Comparison of ENCODE assay signal across 1 cellular context in the genomic region with DNA sequence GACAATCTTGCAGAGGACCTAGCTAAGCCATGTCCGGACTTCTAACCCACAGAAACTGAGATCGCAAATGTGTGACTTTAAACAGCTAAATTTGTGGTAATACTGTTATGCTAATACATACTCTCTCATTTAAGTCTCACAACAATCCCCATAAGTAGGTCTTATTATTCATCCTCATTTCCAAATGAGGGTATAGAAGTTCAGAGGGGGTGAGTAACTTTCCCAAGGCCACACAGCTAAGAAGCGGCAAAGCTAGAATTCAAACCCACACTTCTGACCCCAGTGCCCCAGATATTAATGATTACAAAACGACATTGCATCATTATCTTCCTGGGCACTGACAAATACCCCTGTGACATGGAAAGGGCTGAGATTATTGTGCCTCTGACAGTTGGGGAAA.
TF ChIP-seq lines count a peak whose summit lies in the region.

No MANE protein-coding gene starts in this region.

TF ChIP-seq in HepG2, 621 proteins besides CTCF, POLR2A, EP300 and RAD21 (continued from another document and continues in another):
- TF ChIP-seq, protein P1, sequence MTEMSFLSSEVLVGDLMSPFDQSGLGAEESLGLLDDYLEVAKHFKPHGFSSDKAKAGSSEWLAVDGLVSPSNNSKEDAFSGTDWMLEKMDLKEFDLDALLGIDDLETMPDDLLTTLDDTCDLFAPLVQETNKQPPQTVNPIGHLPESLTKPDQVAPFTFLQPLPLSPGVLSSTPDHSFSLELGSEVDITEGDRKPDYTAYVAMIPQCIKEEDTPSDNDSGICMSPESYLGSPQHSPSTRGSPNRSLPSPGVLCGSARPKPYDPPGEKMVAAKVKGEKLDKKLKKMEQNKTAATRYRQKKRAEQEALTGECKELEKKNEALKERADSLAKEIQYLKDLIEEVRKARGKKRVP (CRISPR knock-in tag; IDR thresholded peaks at IDR 0.05) = peak; percentile 46 to 65; a peak in 1 of 4 replicates
- 0 out of 2 replicates have a peak, but pooled peaks have one; percentile 8 for TF ChIP-seq RARA (CRISPR knock-in tag; IDR thresholded peaks at IDR 0.05)
- no peak for TF ChIP-seq KDM5B (CRISPR knock-in tag; IDR thresholded peaks at IDR 0.05; ENCODE audit: borderline replicate concordance)
- TF ChIP-seq FIP1L1 (IDR thresholded peaks at IDR 0.05; ENCODE audit: borderline replicate concordance, insufficient read depth, low read depth, low read length) = no peak
- TF ChIP-seq, protein P2, sequence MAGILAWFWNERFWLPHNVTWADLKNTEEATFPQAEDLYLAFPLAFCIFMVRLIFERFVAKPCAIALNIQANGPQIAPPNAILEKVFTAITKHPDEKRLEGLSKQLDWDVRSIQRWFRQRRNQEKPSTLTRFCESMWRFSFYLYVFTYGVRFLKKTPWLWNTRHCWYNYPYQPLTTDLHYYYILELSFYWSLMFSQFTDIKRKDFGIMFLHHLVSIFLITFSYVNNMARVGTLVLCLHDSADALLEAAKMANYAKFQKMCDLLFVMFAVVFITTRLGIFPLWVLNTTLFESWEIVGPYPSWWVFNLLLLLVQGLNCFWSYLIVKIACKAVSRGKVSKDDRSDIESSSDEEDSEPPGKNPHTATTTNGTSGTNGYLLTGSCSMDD (CRISPR knock-in tag; IDR thresholded peaks at IDR 0.05) = no peak
- TF ChIP-seq ZMYM4 (CRISPR knock-in tag; IDR thresholded peaks at IDR 0.05) = no peak
- peak; percentile 86 for TF ChIP-seq ZMYM3 (CRISPR knock-in tag; IDR thresholded peaks at IDR 0.05)
- TF ChIP-seq CEBPB (IDR thresholded peaks at IDR 0.05; ENCODE audit: borderline replicate concordance, low read depth, low read length) = peak; percentile 83
- peak; percentile 35 for TF ChIP-seq ZFP36 (IDR thresholded peaks at IDR 0.05; ENCODE audit: borderline replicate concordance, low read depth, low read length, partially characterized antibody)
- no peak for TF ChIP-seq ZNF460 (CRISPR knock-in tag; IDR thresholded peaks at IDR 0.05; ENCODE audit: borderline replicate concordance)
- no peak for TF ChIP-seq ZNF292 (CRISPR knock-in tag; IDR thresholded peaks at IDR 0.05; ENCODE audit: borderline replicate concordance, low read depth)
- TF ChIP-seq, protein P3, sequence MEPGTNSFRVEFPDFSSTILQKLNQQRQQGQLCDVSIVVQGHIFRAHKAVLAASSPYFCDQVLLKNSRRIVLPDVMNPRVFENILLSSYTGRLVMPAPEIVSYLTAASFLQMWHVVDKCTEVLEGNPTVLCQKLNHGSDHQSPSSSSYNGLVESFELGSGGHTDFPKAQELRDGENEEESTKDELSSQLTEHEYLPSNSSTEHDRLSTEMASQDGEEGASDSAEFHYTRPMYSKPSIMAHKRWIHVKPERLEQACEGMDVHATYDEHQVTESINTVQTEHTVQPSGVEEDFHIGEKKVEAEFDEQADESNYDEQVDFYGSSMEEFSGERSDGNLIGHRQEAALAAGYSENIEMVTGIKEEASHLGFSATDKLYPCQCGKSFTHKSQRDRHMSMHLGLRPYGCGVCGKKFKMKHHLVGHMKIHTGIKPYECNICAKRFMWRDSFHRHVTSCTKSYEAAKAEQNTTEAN (CRISPR knock-in tag; conservative IDR thresholded peaks at IDR 0.05) = no peak
- TF ChIP-seq NR2C2 (CRISPR knock-in tag; IDR thresholded peaks at IDR 0.05; ENCODE audit: borderline replicate concordance) = peak; percentile 16; the same call in 1 of the 2 replicates
- TF ChIP-seq FOXA1 (IDR thresholded peaks at IDR 0.05) = no peak
- TF ChIP-seq FOXA1 (CRISPR knock-in tag; IDR thresholded peaks at IDR 0.05) = no peak
- TF ChIP-seq, protein P4, sequence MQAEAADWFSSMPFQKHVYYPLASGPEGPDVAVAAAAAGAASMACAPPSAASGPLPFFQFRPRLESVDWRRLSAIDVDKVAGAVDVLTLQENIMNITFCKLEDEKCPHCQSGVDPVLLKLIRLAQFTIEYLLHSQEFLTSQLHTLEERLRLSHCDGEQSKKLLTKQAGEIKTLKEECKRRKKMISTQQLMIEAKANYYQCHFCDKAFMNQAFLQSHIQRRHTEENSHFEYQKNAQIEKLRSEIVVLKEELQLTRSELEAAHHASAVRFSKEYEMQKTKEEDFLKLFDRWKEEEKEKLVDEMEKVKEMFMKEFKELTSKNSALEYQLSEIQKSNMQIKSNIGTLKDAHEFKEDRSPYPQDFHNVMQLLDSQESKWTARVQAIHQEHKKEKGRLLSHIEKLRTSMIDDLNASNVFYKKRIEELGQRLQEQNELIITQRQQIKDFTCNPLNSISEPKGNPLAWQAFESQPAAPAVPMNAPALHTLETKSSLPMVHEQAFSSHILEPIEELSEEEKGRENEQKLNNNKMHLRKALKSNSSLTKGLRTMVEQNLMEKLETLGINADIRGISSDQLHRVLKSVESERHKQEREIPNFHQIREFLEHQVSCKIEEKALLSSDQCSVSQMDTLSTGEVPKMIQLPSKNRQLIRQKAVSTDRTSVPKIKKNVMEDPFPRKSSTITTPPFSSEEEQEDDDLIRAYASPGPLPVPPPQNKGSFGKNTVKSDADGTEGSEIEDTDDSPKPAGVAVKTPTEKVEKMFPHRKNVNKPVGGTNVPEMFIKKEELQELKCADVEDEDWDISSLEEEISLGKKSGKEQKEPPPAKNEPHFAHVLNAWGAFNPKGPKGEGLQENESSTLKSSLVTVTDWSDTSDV (CRISPR knock-in tag; IDR thresholded peaks at IDR 0.05) = no peak
- TF ChIP-seq SIX4 (CRISPR knock-in tag; IDR thresholded peaks at IDR 0.05) = no peak
- TF ChIP-seq ZNF768 (CRISPR knock-in tag; IDR thresholded peaks at IDR 0.05) = peak; percentile 89; the same call in 1 of the 2 replicates
- TF ChIP-seq, protein P5, sequence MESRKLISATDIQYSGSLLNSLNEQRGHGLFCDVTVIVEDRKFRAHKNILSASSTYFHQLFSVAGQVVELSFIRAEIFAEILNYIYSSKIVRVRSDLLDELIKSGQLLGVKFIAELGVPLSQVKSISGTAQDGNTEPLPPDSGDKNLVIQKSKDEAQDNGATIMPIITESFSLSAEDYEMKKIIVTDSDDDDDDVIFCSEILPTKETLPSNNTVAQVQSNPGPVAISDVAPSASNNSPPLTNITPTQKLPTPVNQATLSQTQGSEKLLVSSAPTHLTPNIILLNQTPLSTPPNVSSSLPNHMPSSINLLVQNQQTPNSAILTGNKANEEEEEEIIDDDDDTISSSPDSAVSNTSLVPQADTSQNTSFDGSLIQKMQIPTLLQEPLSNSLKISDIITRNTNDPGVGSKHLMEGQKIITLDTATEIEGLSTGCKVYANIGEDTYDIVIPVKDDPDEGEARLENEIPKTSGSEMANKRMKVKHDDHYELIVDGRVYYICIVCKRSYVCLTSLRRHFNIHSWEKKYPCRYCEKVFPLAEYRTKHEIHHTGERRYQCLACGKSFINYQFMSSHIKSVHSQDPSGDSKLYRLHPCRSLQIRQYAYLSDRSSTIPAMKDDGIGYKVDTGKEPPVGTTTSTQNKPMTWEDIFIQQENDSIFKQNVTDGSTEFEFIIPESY (CRISPR knock-in tag; IDR thresholded peaks at IDR 0.05) = no peak
- TF ChIP-seq CAMTA2 (CRISPR knock-in tag; IDR thresholded peaks at IDR 0.05; ENCODE audit: borderline replicate concordance) = no peak
- TF ChIP-seq, protein P6, sequence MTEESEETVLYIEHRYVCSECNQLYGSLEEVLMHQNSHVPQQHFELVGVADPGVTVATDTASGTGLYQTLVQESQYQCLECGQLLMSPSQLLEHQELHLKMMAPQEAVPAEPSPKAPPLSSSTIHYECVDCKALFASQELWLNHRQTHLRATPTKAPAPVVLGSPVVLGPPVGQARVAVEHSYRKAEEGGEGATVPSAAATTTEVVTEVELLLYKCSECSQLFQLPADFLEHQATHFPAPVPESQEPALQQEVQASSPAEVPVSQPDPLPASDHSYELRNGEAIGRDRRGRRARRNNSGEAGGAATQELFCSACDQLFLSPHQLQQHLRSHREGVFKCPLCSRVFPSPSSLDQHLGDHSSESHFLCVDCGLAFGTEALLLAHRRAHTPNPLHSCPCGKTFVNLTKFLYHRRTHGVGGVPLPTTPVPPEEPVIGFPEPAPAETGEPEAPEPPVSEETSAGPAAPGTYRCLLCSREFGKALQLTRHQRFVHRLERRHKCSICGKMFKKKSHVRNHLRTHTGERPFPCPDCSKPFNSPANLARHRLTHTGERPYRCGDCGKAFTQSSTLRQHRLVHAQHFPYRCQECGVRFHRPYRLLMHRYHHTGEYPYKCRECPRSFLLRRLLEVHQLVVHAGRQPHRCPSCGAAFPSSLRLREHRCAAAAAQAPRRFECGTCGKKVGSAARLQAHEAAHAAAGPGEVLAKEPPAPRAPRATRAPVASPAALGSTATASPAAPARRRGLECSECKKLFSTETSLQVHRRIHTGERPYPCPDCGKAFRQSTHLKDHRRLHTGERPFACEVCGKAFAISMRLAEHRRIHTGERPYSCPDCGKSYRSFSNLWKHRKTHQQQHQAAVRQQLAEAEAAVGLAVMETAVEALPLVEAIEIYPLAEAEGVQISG (CRISPR knock-in tag; IDR thresholded peaks at IDR 0.05) = no peak
- TF ChIP-seq, protein P7, sequence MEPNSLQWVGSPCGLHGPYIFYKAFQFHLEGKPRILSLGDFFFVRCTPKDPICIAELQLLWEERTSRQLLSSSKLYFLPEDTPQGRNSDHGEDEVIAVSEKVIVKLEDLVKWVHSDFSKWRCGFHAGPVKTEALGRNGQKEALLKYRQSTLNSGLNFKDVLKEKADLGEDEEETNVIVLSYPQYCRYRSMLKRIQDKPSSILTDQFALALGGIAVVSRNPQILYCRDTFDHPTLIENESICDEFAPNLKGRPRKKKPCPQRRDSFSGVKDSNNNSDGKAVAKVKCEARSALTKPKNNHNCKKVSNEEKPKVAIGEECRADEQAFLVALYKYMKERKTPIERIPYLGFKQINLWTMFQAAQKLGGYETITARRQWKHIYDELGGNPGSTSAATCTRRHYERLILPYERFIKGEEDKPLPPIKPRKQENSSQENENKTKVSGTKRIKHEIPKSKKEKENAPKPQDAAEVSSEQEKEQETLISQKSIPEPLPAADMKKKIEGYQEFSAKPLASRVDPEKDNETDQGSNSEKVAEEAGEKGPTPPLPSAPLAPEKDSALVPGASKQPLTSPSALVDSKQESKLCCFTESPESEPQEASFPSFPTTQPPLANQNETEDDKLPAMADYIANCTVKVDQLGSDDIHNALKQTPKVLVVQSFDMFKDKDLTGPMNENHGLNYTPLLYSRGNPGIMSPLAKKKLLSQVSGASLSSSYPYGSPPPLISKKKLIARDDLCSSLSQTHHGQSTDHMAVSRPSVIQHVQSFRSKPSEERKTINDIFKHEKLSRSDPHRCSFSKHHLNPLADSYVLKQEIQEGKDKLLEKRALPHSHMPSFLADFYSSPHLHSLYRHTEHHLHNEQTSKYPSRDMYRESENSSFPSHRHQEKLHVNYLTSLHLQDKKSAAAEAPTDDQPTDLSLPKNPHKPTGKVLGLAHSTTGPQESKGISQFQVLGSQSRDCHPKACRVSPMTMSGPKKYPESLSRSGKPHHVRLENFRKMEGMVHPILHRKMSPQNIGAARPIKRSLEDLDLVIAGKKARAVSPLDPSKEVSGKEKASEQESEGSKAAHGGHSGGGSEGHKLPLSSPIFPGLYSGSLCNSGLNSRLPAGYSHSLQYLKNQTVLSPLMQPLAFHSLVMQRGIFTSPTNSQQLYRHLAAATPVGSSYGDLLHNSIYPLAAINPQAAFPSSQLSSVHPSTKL (CRISPR knock-in tag; IDR thresholded peaks at IDR 0.05) = 0 out of 2 replicates have a peak, but pooled peaks have one; percentile 10
- TF ChIP-seq, protein P8, sequence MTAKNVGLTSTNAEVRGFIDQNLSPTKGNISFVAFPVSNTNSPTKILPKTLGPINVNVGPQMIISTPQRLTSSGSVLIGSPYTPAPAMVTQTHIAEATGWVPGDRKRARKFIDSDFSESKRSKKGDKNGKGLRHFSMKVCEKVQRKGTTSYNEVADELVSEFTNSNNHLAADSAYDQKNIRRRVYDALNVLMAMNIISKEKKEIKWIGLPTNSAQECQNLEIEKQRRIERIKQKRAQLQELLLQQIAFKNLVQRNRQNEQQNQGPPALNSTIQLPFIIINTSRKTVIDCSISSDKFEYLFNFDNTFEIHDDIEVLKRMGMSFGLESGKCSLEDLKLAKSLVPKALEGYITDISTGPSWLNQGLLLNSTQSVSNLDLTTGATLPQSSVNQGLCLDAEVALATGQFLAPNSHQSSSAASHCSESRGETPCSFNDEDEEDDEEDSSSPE (CRISPR knock-in tag; IDR thresholded peaks at IDR 0.05) = no peak
- TF ChIP-seq SMYD3 (CRISPR knock-in tag; IDR thresholded peaks at IDR 0.05) = no peak
- 0 out of 2 replicates have a peak, but pooled peaks have one; percentile 33 for TF ChIP-seq ZNF230 (CRISPR knock-in tag; IDR thresholded peaks at IDR 0.05)
- no peak for TF ChIP-seq TBL1XR1 (IDR thresholded peaks at IDR 0.05; ENCODE audit: borderline replicate concordance, low read length, partially characterized antibody)
- TF ChIP-seq ZNF780A (CRISPR knock-in tag; IDR thresholded peaks at IDR 0.05) = no peak
- 0 out of 2 replicates have a peak, but pooled peaks have one; percentile 19 for TF ChIP-seq PHF8 (CRISPR knock-in tag; IDR thresholded peaks at IDR 0.05)
- TF ChIP-seq, protein P9, sequence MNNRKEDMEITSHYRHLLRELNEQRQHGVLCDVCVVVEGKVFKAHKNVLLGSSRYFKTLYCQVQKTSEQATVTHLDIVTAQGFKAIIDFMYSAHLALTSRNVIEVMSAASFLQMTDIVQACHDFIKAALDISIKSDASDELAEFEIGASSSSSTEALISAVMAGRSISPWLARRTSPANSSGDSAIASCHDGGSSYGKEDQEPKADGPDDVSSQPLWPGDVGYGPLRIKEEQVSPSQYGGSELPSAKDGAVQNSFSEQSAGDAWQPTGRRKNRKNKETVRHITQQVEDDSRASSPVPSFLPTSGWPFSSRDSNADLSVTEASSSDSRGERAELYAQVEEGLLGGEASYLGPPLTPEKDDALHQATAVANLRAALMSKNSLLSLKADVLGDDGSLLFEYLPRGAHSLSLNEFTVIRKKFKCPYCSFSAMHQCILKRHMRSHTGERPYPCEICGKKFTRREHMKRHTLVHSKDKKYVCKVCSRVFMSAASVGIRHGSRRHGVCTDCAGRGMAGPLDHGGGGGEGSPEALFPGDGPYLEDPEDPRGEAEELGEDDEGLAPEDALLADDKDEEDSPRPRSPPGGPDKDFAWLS (CRISPR knock-in tag; IDR thresholded peaks at IDR 0.05; ENCODE audit: borderline replicate concordance) = no peak
- TF ChIP-seq, protein P10, sequence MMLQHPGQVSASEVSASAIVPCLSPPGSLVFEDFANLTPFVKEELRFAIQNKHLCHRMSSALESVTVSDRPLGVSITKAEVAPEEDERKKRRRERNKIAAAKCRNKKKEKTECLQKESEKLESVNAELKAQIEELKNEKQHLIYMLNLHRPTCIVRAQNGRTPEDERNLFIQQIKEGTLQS (CRISPR knock-in tag; IDR thresholded peaks at IDR 0.05) = no peak
- TF ChIP-seq SRSF4 (IDR thresholded peaks at IDR 0.05; ENCODE audit: low read depth, low read length, poor library complexity, severe bottlenecking) = no peak
- no peak for TF ChIP-seq HDAC2 (CRISPR knock-in tag; IDR thresholded peaks at IDR 0.05)
- TF ChIP-seq SMAD9 (CRISPR knock-in tag; IDR thresholded peaks at IDR 0.05) = no peak
- peak; percentile 70; the same call in 1 of the 2 replicates for TF ChIP-seq CHD4 (IDR thresholded peaks at IDR 0.05; ENCODE audit: borderline replicate concordance, low read length)
- TF ChIP-seq, protein P11, sequence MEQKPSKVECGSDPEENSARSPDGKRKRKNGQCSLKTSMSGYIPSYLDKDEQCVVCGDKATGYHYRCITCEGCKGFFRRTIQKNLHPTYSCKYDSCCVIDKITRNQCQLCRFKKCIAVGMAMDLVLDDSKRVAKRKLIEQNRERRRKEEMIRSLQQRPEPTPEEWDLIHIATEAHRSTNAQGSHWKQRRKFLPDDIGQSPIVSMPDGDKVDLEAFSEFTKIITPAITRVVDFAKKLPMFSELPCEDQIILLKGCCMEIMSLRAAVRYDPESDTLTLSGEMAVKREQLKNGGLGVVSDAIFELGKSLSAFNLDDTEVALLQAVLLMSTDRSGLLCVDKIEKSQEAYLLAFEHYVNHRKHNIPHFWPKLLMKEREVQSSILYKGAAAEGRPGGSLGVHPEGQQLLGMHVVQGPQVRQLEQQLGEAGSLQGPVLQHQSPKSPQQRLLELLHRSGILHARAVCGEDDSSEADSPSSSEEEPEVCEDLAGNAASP (CRISPR knock-in tag; IDR thresholded peaks at IDR 0.05; ENCODE audit: borderline replicate concordance) = no peak
- peak; percentile 54 for TF ChIP-seq ATF7 (IDR thresholded peaks at IDR 0.05)
- TF ChIP-seq ATF7 (CRISPR knock-in tag; IDR thresholded peaks at IDR 0.05) = no peak
- 0 out of 2 replicates have a peak, but pooled peaks have one; percentile 25 for TF ChIP-seq NR2F6 (IDR thresholded peaks at IDR 0.05)
- no peak for TF ChIP-seq NR2F6 (CRISPR knock-in tag; IDR thresholded peaks at IDR 0.05)
